In genomic region chr20:46609043-46609442, GRCh38 we compare ENCODE assay signal across 37 cellular contexts. TPM values are rescaled to one million over a fixed set of nuclear protein-coding genes. Genes with fewer than 3 reads are reported as not detected.
"Had no signal": no experiment of that assay in that cellular context is flagged by ENCODE, and none has a peak within 500 bp of the region (broad histone marks: within the 10 kb centered on the region; RNA-seq: fewer than 3 reads in every experiment).

No MANE protein-coding gene starts in this region.

- H3K27me3 ChIP-seq: adrenal gland, body of pancreas, brain microvascular endothelial cell, breast epithelium had no signal

- H3K4me1 Mint-ChIP-seq: activated B cell treated with CpG ODN at 0.5 μM for 24 hours; activated naive CD8-positive, alpha-beta T cell treated with anti-CD3 and anti-CD28 coated beads for 36 hours had no signal

- H3K27me3 Mint-ChIP-seq: activated CD4-positive, alpha-beta memory T cell treated with anti-CD3 and anti-CD28 coated beads for 36 hours had no signal

- H3K4me3 Mint-ChIP-seq: activated B cell treated with CpG ODN at 0.5 μM for 24 hours; activated CD4-positive, alpha-beta memory T cell treated with anti-CD3 and anti-CD28 coated beads for 36 hours; activated CD4-positive, alpha-beta T cell treated with anti-CD3 and anti-CD28 coated beads, Interleukin-2, amount 10 ng/mL, durations not matched to agents 24 days and 14 days; activated CD8-positive, alpha-beta T cell treated with anti-CD3 and anti-CD28 coated beads for 36 hours; activated naive CD4-positive, alpha-beta T cell treated with anti-CD3 and anti-CD28 coated beads for 36 hours; activated naive CD8-positive, alpha-beta T cell treated with anti-CD3 and anti-CD28 coated beads for 36 hours; activated T-cell treated with anti-CD3 and anti-CD28 coated beads, Interleukin-2, amount 50 U/mL, for 4 hours; activated T-cell treated with anti-CD3 and anti-CD28 coated beads, Interleukin-2, amount 50 U/mL, for 72 hours; activated T-helper 1 cell treated with anti-CD3 and anti-CD28 coated beads, Interleukin-12 subunit alpha, Interleukin-12 subunit beta, Interleukin-2, Interleukin-4 antibody, amounts not matched to agents 30 ng/mL and 10 ng/mL and 1 ng/mL, durations not matched to agents 14 hours and 24 hours and 36 hours; activated T-helper 17 cell treated with anti-CD3 and anti-CD28 coated beads, Interleukin-2, amount 50 U/mL, for 72 hours; T-helper 17 cell had no signal

- H3K9me3 Mint-ChIP-seq: activated CD4-positive, alpha-beta memory T cell treated with anti-CD3 and anti-CD28 coated beads for 36 hours; activated CD4-positive, alpha-beta T cell treated with anti-CD3 and anti-CD28 coated beads, Interleukin-2, amount 10 ng/mL, durations not matched to agents 24 days and 14 days; activated CD8-positive, alpha-beta T cell treated with anti-CD3 and anti-CD28 coated beads for 36 hours; activated naive CD4-positive, alpha-beta T cell treated with anti-CD3 and anti-CD28 coated beads for 36 hours; activated naive CD4-positive, alpha-beta T cell treated with anti-CD3 and anti-CD28 coated beads, Interleukin-2, amount 50 U/mL, for 72 hours; activated naive CD8-positive, alpha-beta T cell treated with anti-CD3 and anti-CD28 coated beads for 36 hours; activated T-cell treated with anti-CD3 and anti-CD28 coated beads, Interleukin-2, amount 50 U/mL, for 4 hours; activated T-cell treated with anti-CD3 and anti-CD28 coated beads, Interleukin-2, amount 50 U/mL, for 72 hours; activated T-helper 1 cell treated with anti-CD3 and anti-CD28 coated beads, Interleukin-12 subunit alpha, Interleukin-12 subunit beta, Interleukin-2, Interleukin-4 antibody, amounts not matched to agents 30 ng/mL and 10 ng/mL and 1 ng/mL, durations not matched to agents 14 hours and 24 hours and 36 hours; activated T-helper 17 cell treated with anti-CD3 and anti-CD28 coated beads, Interleukin-2, amount 50 U/mL, for 72 hours had no signal

- ATAC-seq: activated CD8-positive, alpha-beta T cell treated with anti-CD3 and anti-CD28 coated beads for 36 hours; activated naive CD4-positive, alpha-beta T cell treated with anti-CD3 and anti-CD28 coated beads, Interleukin-2, amount 50 U/mL, for 72 hours; activated T-cell treated with anti-CD3 and anti-CD28 coated beads, Interleukin-2, amount 50 U/mL, for 4 hours; activated T-cell treated with anti-CD3 and anti-CD28 coated beads, Interleukin-2, amount 50 U/mL, for 72 hours; activated T-helper 17 cell treated with anti-CD3 and anti-CD28 coated beads, Interleukin-2, amount 50 U/mL, for 72 hours; body of pancreas; T-helper 17 cell had no signal

- FAIRE-seq: astrocyte, TTC549 had no signal

- H3K36me3 Mint-ChIP-seq: activated CD4-positive, alpha-beta memory T cell treated with anti-CD3 and anti-CD28 coated beads for 36 hours; activated naive CD4-positive, alpha-beta T cell treated with anti-CD3 and anti-CD28 coated beads, Interleukin-2, amount 50 U/mL, for 72 hours; activated naive CD8-positive, alpha-beta T cell treated with anti-CD3 and anti-CD28 coated beads for 36 hours had no signal

- H3K27ac ChIP-seq: adrenal gland, body of pancreas, brain microvascular endothelial cell, breast epithelium, VCaP had no signal

- H3K36me3 ChIP-seq: adrenal gland, brain microvascular endothelial cell, breast epithelium had no signal

- DNase-seq: activated B cell treated with CpG ODN at 0.5 μM for 24 hours; activated CD4-positive, alpha-beta memory T cell treated with anti-CD3 and anti-CD28 coated beads for 36 hours; activated CD4-positive, alpha-beta T cell treated with anti-CD3 and anti-CD28 coated beads for 4 hours; activated CD4-positive, alpha-beta T cell treated with anti-CD3 and anti-CD28 coated beads, Interleukin-2, amount 10 ng/mL, durations not matched to agents 24 days and 14 days; activated CD4-positive, alpha-beta T cell treated with anti-CD3 and anti-CD28 coated beads, Interleukin-2, amount 50 U/mL, for 1 hour; activated CD4-positive, alpha-beta T cell treated with anti-CD3 and anti-CD28 coated beads, Interleukin-2, amount 50 U/mL, for 4 hours; activated CD4-positive, CD25-positive, alpha-beta regulatory T cell treated with anti-CD3 and anti-CD28 coated beads, Interleukin-2, amount 50 U/mL, for 72 hours; activated CD8-positive, alpha-beta memory T cell treated with anti-CD3 and anti-CD28 coated beads, Interleukin-2, amount 50 U/mL, for 4 hours; activated CD8-positive, alpha-beta T cell treated with anti-CD3 and anti-CD28 coated beads for 36 hours; activated effector memory CD4-positive, alpha-beta T cell treated with anti-CD3 and anti-CD28 coated beads, Interleukin-2, amount 50 U/mL, for 16 hours; activated gamma-delta T cell treated with Interleukin-2 at 50 U/mL for 16 hours; activated naive CD4-positive, alpha-beta T cell; activated naive CD4-positive, alpha-beta T cell treated with anti-CD3 and anti-CD28 coated beads for 36 hours; activated naive CD4-positive, alpha-beta T cell treated with anti-CD3 and anti-CD28 coated beads, Interleukin-2, amount 50 U/mL, for 16 hours; activated naive CD8-positive, alpha-beta T cell treated with anti-CD3 and anti-CD28 coated beads for 36 hours; activated T-cell treated with anti-CD3 and anti-CD28 coated beads for 4 hours; activated T-cell treated with anti-CD3 and anti-CD28 coated beads, Interleukin-2, amount 50 U/mL, for 1 hour; activated T-cell treated with anti-CD3 and anti-CD28 coated beads, Interleukin-2, amount 50 U/mL, for 4 hours; activated T-cell treated with anti-CD3 and anti-CD28 coated beads, Interleukin-2, amount 50 U/mL, for 72 hours; adrenal gland; amniotic stem cell; aorta; body of pancreas; brain microvascular endothelial cell; central memory CD4-positive, alpha-beta T cell; T-helper 17 cell had no signal

- H3K9me3 ChIP-seq: adrenal gland, body of pancreas, breast epithelium had no signal

- H3K4me3 ChIP-seq: adrenal gland, body of pancreas, breast epithelium had no signal

- H3K27ac Mint-ChIP-seq: activated B cell treated with CpG ODN at 0.5 μM for 24 hours; activated CD4-positive, alpha-beta memory T cell treated with anti-CD3 and anti-CD28 coated beads for 36 hours; activated CD4-positive, alpha-beta T cell treated with anti-CD3 and anti-CD28 coated beads, Interleukin-2, amount 10 ng/mL, durations not matched to agents 24 days and 14 days; activated CD8-positive, alpha-beta T cell treated with anti-CD3 and anti-CD28 coated beads for 36 hours; activated naive CD4-positive, alpha-beta T cell treated with anti-CD3 and anti-CD28 coated beads for 36 hours; activated naive CD4-positive, alpha-beta T cell treated with anti-CD3 and anti-CD28 coated beads, Interleukin-2, amount 50 U/mL, for 72 hours; activated naive CD8-positive, alpha-beta T cell treated with anti-CD3 and anti-CD28 coated beads for 36 hours; activated T-cell treated with anti-CD3 and anti-CD28 coated beads, Interleukin-2, amount 50 U/mL, for 72 hours; activated T-helper 1 cell treated with anti-CD3 and anti-CD28 coated beads, Interleukin-12 subunit alpha, Interleukin-12 subunit beta, Interleukin-2, Interleukin-4 antibody, amounts not matched to agents 30 ng/mL and 10 ng/mL and 1 ng/mL, durations not matched to agents 14 hours and 24 hours and 36 hours; activated T-helper 17 cell treated with anti-CD3 and anti-CD28 coated beads, Interleukin-2, amount 50 U/mL, for 72 hours; T-helper 17 cell had no signal

- H3K4me1 ChIP-seq: adrenal gland, body of pancreas, breast epithelium had no signal

RNA-seq across cellular contexts. Expression of gene SLC13A3, which starts 42.2 kb away (rescaled TPM):
- total RNA-seq: activated CD4-positive, alpha-beta T cell treated with anti-CD3 and anti-CD28 coated beads, Interleukin-2, amount 10 ng/mL, durations not matched to agents 24 days and 14 days; activated CD8-positive, alpha-beta memory T cell treated with anti-CD3 and anti-CD28 coated beads for 36 hours; activated CD8-positive, alpha-beta T cell treated with anti-CD3 and anti-CD28 coated beads for 36 hours; activated naive CD4-positive, alpha-beta T cell treated with anti-CD3 and anti-CD28 coated beads for 36 hours; activated naive CD4-positive, alpha-beta T cell treated with anti-CD3 and anti-CD28 coated beads, Interleukin-2, amount 50 U/mL, for 72 hours; activated naive CD8-positive, alpha-beta T cell treated with anti-CD3 and anti-CD28 coated beads for 36 hours; activated T-helper 1 cell treated with anti-CD3 and anti-CD28 coated beads, Interleukin-12 subunit alpha, Interleukin-12 subunit beta, Interleukin-2, Interleukin-4 antibody, amounts not matched to agents 30 ng/mL and 10 ng/mL and 1 ng/mL, durations not matched to agents 14 hours and 24 hours and 36 hours; activated T-helper 17 cell treated with anti-CD3 and anti-CD28 coated beads, Interleukin-2, amount 50 U/mL, for 72 hours; T-helper 2 cell treated with Interferon-gamma antibody and Interleukin-4, amounts not matched to agents 100 ng/mL and 5 ng/mL, for 36 hours had no signal

RNA-seq across cellular contexts. Expression of gene OCSTAMP, which starts 58.6 kb away (rescaled TPM):
- total RNA-seq: activated B cell treated with CpG ODN at 0.5 μM for 24 hours; activated CD8-positive, alpha-beta T cell treated with anti-CD3 and anti-CD28 coated beads for 36 hours; activated naive CD4-positive, alpha-beta T cell treated with anti-CD3 and anti-CD28 coated beads for 36 hours; activated naive CD8-positive, alpha-beta T cell treated with anti-CD3 and anti-CD28 coated beads for 36 hours; adrenal gland; aorta; astrocyte; body of pancreas; cardiac septum; cerebellum; T-helper 17 cell; T-helper 2 cell treated with Interferon-gamma antibody and Interleukin-4, amounts not matched to agents 100 ng/mL and 5 ng/mL, for 36 hours had no signal
- polyA plus RNA-seq: aorta had no signal
